ENCODE assay signal across 8 cellular contexts in the genomic region with DNA sequence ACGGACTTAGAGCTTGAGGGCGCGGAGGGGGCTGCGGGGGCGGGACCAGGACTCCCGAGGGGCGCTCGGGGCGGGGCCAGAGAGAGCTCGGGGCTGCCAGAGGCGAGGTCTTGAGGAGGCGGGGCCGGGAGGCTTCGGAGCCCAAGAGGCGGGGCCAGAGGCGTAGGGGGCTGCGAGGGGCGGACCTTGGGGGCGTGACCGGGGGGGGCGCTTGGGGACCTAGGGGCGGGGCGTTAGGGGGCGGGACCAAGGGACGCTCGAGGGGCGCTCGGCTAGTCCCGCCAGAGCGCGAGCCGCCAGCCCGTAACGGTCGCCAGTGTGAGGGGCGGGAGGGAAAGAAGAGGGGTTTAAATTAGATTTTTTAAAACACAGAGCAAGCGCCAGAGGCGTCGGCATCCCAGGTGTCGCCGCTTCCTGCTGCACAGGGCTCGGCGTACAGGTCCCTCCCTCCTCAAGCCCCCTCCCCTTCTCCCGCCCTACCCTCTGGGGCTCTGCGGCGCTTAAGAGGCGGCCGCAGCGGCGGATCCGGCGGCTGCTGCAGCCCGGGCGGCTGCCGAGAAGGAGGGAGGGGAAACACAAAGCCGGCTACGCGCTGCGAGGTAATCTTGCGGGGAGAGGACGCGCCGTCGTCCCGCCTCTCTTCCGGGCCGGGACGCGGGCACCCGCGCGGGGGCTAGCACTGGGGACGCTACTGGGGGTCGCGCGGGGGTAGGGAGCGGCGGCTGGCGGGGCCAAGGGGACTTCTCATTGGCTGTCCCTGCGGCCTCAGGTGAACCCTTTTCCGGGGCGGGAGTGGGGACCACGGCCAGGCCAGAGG. TPM values are rescaled to one million over a fixed set of nuclear protein-coding genes. Genes with fewer than 3 reads are reported as not detected.
A peak's percentile ranks its signal among the peaks of the same experiment; 100 is the strongest.
DNase-seq lines count a peak whose midpoint lies in the region; ATAC-seq, FAIRE-seq and TF ChIP-seq lines count a peak whose summit lies in the region.

A gene with protein sequence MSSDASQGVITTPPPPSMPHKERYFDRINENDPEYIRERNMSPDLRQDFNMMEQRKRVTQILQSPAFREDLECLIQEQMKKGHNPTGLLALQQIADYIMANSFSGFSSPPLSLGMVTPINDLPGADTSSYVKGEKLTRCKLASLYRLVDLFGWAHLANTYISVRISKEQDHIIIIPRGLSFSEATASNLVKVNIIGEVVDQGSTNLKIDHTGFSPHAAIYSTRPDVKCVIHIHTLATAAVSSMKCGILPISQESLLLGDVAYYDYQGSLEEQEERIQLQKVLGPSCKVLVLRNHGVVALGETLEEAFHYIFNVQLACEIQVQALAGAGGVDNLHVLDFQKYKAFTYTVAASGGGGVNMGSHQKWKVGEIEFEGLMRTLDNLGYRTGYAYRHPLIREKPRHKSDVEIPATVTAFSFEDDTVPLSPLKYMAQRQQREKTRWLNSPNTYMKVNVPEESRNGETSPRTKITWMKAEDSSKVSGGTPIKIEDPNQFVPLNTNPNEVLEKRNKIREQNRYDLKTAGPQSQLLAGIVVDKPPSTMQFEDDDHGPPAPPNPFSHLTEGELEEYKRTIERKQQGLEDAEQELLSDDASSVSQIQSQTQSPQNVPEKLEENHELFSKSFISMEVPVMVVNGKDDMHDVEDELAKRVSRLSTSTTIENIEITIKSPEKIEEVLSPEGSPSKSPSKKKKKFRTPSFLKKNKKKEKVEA (plus strand): TSS at position 284 of the 817 bp plus-strand sequence. CDS start 92,670 bp downstream, outside the sequence.

- TF ChIP-seq POLR2A in A549 (IDR thresholded peaks at IDR 0.05; ENCODE audit: low read length), result peak; percentile 88

- H3K4me3 ChIP-seq in A549 (peak within 1 kb of the TSS; percentile 85), bronchial epithelial cell (ENCODE audit: low read depth, low read length) (peak within 1 kb of the TSS; percentile 89)

- peak; percentile 73 to 85 for ATAC-seq in A549
- peak; percentile 37 for ATAC-seq in GM18520 (IDR thresholded peaks at IDR 0.05; ENCODE audit: unreplicated experiment)
- peak; percentile 30 for ATAC-seq in HG03060 (IDR thresholded peaks at IDR 0.05; ENCODE audit: low read depth, unreplicated experiment)
- ATAC-seq in WTC11, result peak; percentile 85

- TF ChIP-seq CTCF in A549 (IDR thresholded peaks at IDR 0.05) (no peak), WTC11 (IDR thresholded peaks at IDR 0.05) (no peak), bronchial epithelial cell (IDR thresholded peaks at IDR 0.05; ENCODE audit: insufficient read depth, low read length, severe bottlenecking) (no peak)

- no peaks in the 10 kb centered on the region for H3K9me3 Mint-ChIP-seq in WTC11

- no peak for TF ChIP-seq EP300 in A549 (IDR thresholded peaks at IDR 0.05)

- H3K27me3 Mint-ChIP-seq in WTC11 (ENCODE audit: low read depth), result no peaks in the 10 kb centered on the region

- H3K9me3 ChIP-seq in A549, result no peaks in the 10 kb centered on the region

- peak within 1 kb of the TSS; percentile 88 for H3K4me2 ChIP-seq in A549

- 4% methylated on average over 11 of the region's 83 CpGs for WGBS in A549 (ENCODE audit: missing lambda C conversion rate)

- POLR2A ChIA-PET in A549 (lab: Yijun Ruan, JAX), result interaction anchor here (0.6 to 1.2 kb wide), 6 partner anchors 33 to 751 kb away, joined by 3 to 11 read pairs (median 4); no protein-coding TSS in a partner anchor
- POLR2A ChIA-PET in WTC11 (lab: Charles Lee), result interaction anchor here (0.5 to 1.5 kb wide), 9 partner anchors 26 to 299 kb away, joined by 3 to 9 read pairs (median 6); a partner anchor contains a TSS

- H3K4me1 Mint-ChIP-seq in WTC11, result peaks cover 58% of the 10 kb centered on the region

- peak within 1 kb of the TSS; percentile 90 for H3K27ac Mint-ChIP-seq in WTC11

- H3K4me1 ChIP-seq in A549, result peaks cover 24% of the 10 kb centered on the region

- no peak for FAIRE-seq in A549 (lab: Jason Lieb, UNC)
- no peak for FAIRE-seq in bronchial epithelial cell (lab: Jason Lieb, UNC)

- H3K36me3 Mint-ChIP-seq in WTC11, result no peaks in the 10 kb centered on the region

- H3K27me3 ChIP-seq in bronchial epithelial cell (ENCODE audit: control insufficient read depth, insufficient read depth, low read length), result no peaks in the 10 kb centered on the region

- H3K36me3 ChIP-seq in bronchial epithelial cell (ENCODE audit: control insufficient read depth, insufficient read depth, low read length), result no peaks in the 10 kb centered on the region

- no peak for TF ChIP-seq RAD21 in A549 (conservative IDR thresholded peaks at IDR 0.05 in 1 of 2, IDR thresholded peaks at IDR 0.05 in 1 of 2)

- peak within 1 kb of the TSS; percentile 95 for H3K4me3 Mint-ChIP-seq in WTC11

- peak within 1 kb of the TSS; percentile 70 to 88 for H3K27ac ChIP-seq in A549

- peak; percentile 74 to 86 for DNase-seq in A549 (ENCODE audit: low read depth in 1 of 2, low spot score in 1 of 2)
- peak; percentile 64 for DNase-seq in NCI-H2196 (lab: John Stamatoyannopoulos, UW; ENCODE audit: unreplicated experiment)
- peak; percentile 99 for DNase-seq in WTC11 (ENCODE audit: low spot score)
- peak; percentile 48 for DNase-seq in bronchial epithelial cell (ENCODE audit: low read depth)
- peak; percentile 97 for DNase-seq in iPS-NIHi7 (ENCODE audit: extremely low spot score)
- peak; percentile 92 for DNase-seq in smooth muscle cell of the brain vasculature (ENCODE audit: low read depth, low spot score)

- CTCF ChIA-PET in A549 (lab: Yijun Ruan, JAX), result interaction anchor here (0.6 to 2.4 kb wide), 3 partner anchors 55 to 124 kb away, joined by 3 to 13 read pairs (median 3); no protein-coding TSS in a partner anchor
- CTCF ChIA-PET in WTC11 (lab: Charles Lee), result interaction anchor here (0.6 to 2.1 kb wide), 15 partner anchors 8 to 235 kb away, joined by 3 to 15 read pairs (median 6); no protein-coding TSS in a partner anchor

TF ChIP-seq in A549, 52 proteins besides CTCF, POLR2A, EP300 and RAD21:
- TF ChIP-seq PHF8 (IDR thresholded peaks at IDR 0.05; ENCODE audit: borderline replicate concordance, low read depth) (peak; percentile 51), CEBPB (IDR thresholded peaks at IDR 0.05) (no peak)

TF ChIP-seq in WTC11, 78 proteins besides CTCF, POLR2A, EP300 and RAD21 (continues in another document):
- no peak for TF ChIP-seq TEAD4 (CRISPR knock-in tag; IDR thresholded peaks at IDR 0.05)
- TF ChIP-seq MYBL2 (CRISPR knock-in tag; IDR thresholded peaks at IDR 0.05), result no peak; the same call in 1 of the 2 replicates
- TF ChIP-seq TP53 (CRISPR knock-in tag; IDR thresholded peaks at IDR 0.05), result 0 out of 2 replicates have a peak, but pooled peaks have one; percentile 24
- TF ChIP-seq ZNF671 (CRISPR knock-in tag; IDR thresholded peaks at IDR 0.05), result no peak
- TF ChIP-seq, protein P1, sequence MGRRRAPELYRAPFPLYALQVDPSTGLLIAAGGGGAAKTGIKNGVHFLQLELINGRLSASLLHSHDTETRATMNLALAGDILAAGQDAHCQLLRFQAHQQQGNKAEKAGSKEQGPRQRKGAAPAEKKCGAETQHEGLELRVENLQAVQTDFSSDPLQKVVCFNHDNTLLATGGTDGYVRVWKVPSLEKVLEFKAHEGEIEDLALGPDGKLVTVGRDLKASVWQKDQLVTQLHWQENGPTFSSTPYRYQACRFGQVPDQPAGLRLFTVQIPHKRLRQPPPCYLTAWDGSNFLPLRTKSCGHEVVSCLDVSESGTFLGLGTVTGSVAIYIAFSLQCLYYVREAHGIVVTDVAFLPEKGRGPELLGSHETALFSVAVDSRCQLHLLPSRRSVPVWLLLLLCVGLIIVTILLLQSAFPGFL (CRISPR knock-in tag; IDR thresholded peaks at IDR 0.05; ENCODE audit: borderline replicate concordance), result no peak
- TF ChIP-seq, protein P2, sequence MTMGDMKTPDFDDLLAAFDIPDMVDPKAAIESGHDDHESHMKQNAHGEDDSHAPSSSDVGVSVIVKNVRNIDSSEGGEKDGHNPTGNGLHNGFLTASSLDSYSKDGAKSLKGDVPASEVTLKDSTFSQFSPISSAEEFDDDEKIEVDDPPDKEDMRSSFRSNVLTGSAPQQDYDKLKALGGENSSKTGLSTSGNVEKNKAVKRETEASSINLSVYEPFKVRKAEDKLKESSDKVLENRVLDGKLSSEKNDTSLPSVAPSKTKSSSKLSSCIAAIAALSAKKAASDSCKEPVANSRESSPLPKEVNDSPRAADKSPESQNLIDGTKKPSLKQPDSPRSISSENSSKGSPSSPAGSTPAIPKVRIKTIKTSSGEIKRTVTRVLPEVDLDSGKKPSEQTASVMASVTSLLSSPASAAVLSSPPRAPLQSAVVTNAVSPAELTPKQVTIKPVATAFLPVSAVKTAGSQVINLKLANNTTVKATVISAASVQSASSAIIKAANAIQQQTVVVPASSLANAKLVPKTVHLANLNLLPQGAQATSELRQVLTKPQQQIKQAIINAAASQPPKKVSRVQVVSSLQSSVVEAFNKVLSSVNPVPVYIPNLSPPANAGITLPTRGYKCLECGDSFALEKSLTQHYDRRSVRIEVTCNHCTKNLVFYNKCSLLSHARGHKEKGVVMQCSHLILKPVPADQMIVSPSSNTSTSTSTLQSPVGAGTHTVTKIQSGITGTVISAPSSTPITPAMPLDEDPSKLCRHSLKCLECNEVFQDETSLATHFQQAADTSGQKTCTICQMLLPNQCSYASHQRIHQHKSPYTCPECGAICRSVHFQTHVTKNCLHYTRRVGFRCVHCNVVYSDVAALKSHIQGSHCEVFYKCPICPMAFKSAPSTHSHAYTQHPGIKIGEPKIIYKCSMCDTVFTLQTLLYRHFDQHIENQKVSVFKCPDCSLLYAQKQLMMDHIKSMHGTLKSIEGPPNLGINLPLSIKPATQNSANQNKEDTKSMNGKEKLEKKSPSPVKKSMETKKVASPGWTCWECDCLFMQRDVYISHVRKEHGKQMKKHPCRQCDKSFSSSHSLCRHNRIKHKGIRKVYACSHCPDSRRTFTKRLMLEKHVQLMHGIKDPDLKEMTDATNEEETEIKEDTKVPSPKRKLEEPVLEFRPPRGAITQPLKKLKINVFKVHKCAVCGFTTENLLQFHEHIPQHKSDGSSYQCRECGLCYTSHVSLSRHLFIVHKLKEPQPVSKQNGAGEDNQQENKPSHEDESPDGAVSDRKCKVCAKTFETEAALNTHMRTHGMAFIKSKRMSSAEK (CRISPR knock-in tag; IDR thresholded peaks at IDR 0.05; ENCODE audit: borderline replicate concordance), result no peak
- peak; percentile 19; the same call in 1 of the 2 replicates for TF ChIP-seq NFYB (CRISPR knock-in tag; conservative IDR thresholded peaks at IDR 0.05; ENCODE audit: low read depth)

RNA-seq across cellular contexts. Expression of the gene that starts here (rescaled TPM):
- polyA plus RNA-seq in A549 (2011; rRNA removed) (48.2 and 49.1 TPM in 2 replicates), A549 (2017; fragmentation: RNase III; extraction: RNeasy Plus Mini Kit Qiagen cat#74134 plus additional on column Dnase treatment) (7.8 to 11.6 TPM (median 9.8 TPM) in 3 replicates)
- polyA plus RNA-seq in A549 (2012; cell fraction: cytosol; rRNA removed), result 7.3 and 14.4 TPM in 2 replicates
- polyA plus RNA-seq in A549 (2012; cell fraction: nucleus; rRNA removed), result 5.3 and 6.2 TPM in 2 replicates
- 36.2 and 37.6 TPM in 2 replicates for polyA minus RNA-seq in A549 (2011; rRNA and poly(A)+ RNA removed)
- total RNA-seq in WTC11 (2021) (86.7 to 95.7 TPM (median 88.3 TPM) in 3 replicates), bronchial epithelial cell (39.5 and 44.2 TPM in 2 replicates)

Comparison
In these comparisons a context has a peak if more than half of its experiments do, and no peak if none do; other contexts are left out.
1. Peak in every context shown above with its lines: DNase-seq, ATAC-seq, H3K4me3 ChIP-seq and H3K27ac ChIP-seq.
2. ATAC-seq: peak in every context shown above with its lines; median percentile 85 in WTC11; 79 in A549; 37 in GM18520; 30 in HG03060.
3. DNase-seq: peak in every context shown above with its lines; median percentile 99 in WTC11; 97 in iPS-NIHi7; 92 in smooth muscle cell of the brain vasculature; 80 in A549; 64 in NCI-H2196; 48 in bronchial epithelial cell.